10 cellular contexts compared by ENCODE assay signal in genomic region chr6:87909849-87910248, GRCh38.
A peak's percentile ranks its signal among the peaks of the same experiment; 100 is the strongest.
DNase-seq lines count a peak whose midpoint lies in the region; ATAC-seq, FAIRE-seq and TF ChIP-seq lines count a peak whose summit lies in the region.
"Had no signal": no experiment of that assay in that cellular context is flagged by ENCODE, and none has a peak within 500 bp of the region (broad histone marks: within the 10 kb centered on the region; RNA-seq: fewer than 3 reads in every experiment).

No MANE protein-coding gene starts in this region.

- DNase-seq in COLO829 (ENCODE audit: low spot score) (peak; percentile 27), HPDE6-E6E7 (ENCODE audit: extremely low spot score) (peak; percentile 37), K562 (ENCODE audit: extremely low read depth in 1 of 4, low spot score in 3 of 4) (no peak), NCI-H2227 (lab: John Stamatoyannopoulos, UW; ENCODE audit: unreplicated experiment) (no peak), NCI-H1105 treated with DMSO at 0.1 percent for 48 hours (lab: John Stamatoyannopoulos, UW) (no peak), GDM1 (lab: John Stamatoyannopoulos, UW) (no peak)
- DNase-seq: NCI-H526 treated with DMSO at 0.1 percent for 48 hours had no signal

- TF ChIP-seq RAD21 in K562 (CRISPR knock-in tag; conservative IDR thresholded peaks at IDR 0.05 in 1 of 2, IDR thresholded peaks at IDR 0.05 in 1 of 2) (no peak), neural cell (conservative IDR thresholded peaks at IDR 0.05) (peak; percentile 8)

- no TSS peak for BruUV-seq in K562 (replicated peaks; lab: Mats Ljungman, UMichigan)

- TF ChIP-seq CTCF in K562 (IDR thresholded peaks at IDR 0.05 in 2 of 3, conservative IDR thresholded peaks at IDR 0.05 in 1 of 3; ENCODE audit: insufficient read depth in 2 of 3, low read depth in 1 of 3, low read length in 3 of 3) (no peak), neural cell (IDR thresholded peaks at IDR 0.05; ENCODE audit: poor library complexity, severe bottlenecking) (no peak)

- H4K20me1 ChIP-seq in K562 (replicated peaks; ENCODE audit: control insufficient read depth, insufficient read depth, low read length) (no peaks in the 10 kb centered on the region), neural cell (ENCODE audit: insufficient read depth) (no peaks in the 10 kb centered on the region)

- intact Hi-C loops in K562 (cut with micrococcal nuclease): no loop called here

- no peak overlapping the region for H3K4me2 ChIP-seq in K562 (ENCODE audit: insufficient read depth, low read length)
- H3K4me2 ChIP-seq in neural cell (ENCODE audit: low read length): no peak overlapping the region

- no peak overlapping the region for H2AFZ ChIP-seq in K562 (ENCODE audit: low read depth, low read length)
- H2AFZ ChIP-seq in neural cell (ENCODE audit: low read depth, low read length): no peak overlapping the region

- TF ChIP-seq EP300 in K562 (IDR thresholded peaks at IDR 0.05; ENCODE audit: low read length) (no peak), neural cell (conservative IDR thresholded peaks at IDR 0.05; ENCODE audit: poor library complexity, severe bottlenecking) (no peak)

- no peaks in the 10 kb centered on the region for H3K9me2 ChIP-seq in neural cell (ENCODE audit: insufficient read depth, low read length)

- H3K4me3 ChIP-seq in K562 (no peak overlapping the region), neural cell (ENCODE audit: low read length) (peak overlapping the region; percentile 47)

- H3K9ac ChIP-seq in K562 (ENCODE audit: insufficient read depth in 1 of 2, low read depth in 2 of 2, low read length in 2 of 2): no peak overlapping the region
- peak overlapping the region; percentile 59 for H3K9ac ChIP-seq in neural cell (ENCODE audit: low read length)

- FAIRE-seq in K562 (lab: Jason Lieb, UNC): no peak
- FAIRE-seq: TTC549 had no signal

- TF ChIP-seq POLR2A in K562 (conservative IDR thresholded peaks at IDR 0.05): no peak

- no peaks in the 10 kb centered on the region; a peak in 2 of 5 replicates for H3K27me3 ChIP-seq in K562 (ENCODE audit: control insufficient read depth in 2 of 2, insufficient read depth in 2 of 2, low read length in 2 of 2)
- no peaks in the 10 kb centered on the region for H3K27me3 ChIP-seq in neural cell (ENCODE audit: insufficient read depth, low read depth, low read length)

- H3K36me3 ChIP-seq in K562 (ENCODE audit: control insufficient read depth, insufficient read depth, low read length): no peaks in the 10 kb centered on the region
- no peaks in the 10 kb centered on the region for H3K36me3 ChIP-seq in neural cell (ENCODE audit: insufficient read depth, low read length)

- ATAC-seq in K562 (no peak), GM18517 (IDR thresholded peaks at IDR 0.05; ENCODE audit: unreplicated experiment) (no peak)

- peaks cover 17% of the 10 kb centered on the region for H3F3A ChIP-seq in neural cell (ENCODE audit: insufficient read depth, low read length, poor library complexity, severe bottlenecking)

- H3K79me2 ChIP-seq in K562 (ENCODE audit: control insufficient read depth, insufficient read depth, low read length) (no peaks in the 10 kb centered on the region), neural cell (replicated peaks; ENCODE audit: insufficient read depth, low read length) (no peaks in the 10 kb centered on the region)

- CTCF ChIA-PET in K562 (lab: Yijun Ruan, JAX; ENCODE audit: low intra/inter-chr PET ratio): no interaction called here

- no peaks in the 10 kb centered on the region for H3K9me1 ChIP-seq in K562 (ENCODE audit: control insufficient read depth, insufficient read depth, low read length)

- H3K27ac ChIP-seq in K562 (ENCODE audit: extremely low read depth, low read depth, low read length) (no peak overlapping the region), neural cell (ENCODE audit: low read length) (peak overlapping the region; percentile 90)

- H3K4me1 ChIP-seq in K562 (replicated peaks in 1 of 2; ENCODE audit: control insufficient read depth in 2 of 2, insufficient read depth in 2 of 2, low read length in 2 of 2): no peaks in the 10 kb centered on the region

- no peaks in the 10 kb centered on the region for H3K9me3 ChIP-seq in K562 (replicated peaks; ENCODE audit: control insufficient read depth, insufficient read depth, low read depth, low read length)
- no peaks in the 10 kb centered on the region for H3K9me3 ChIP-seq in neural cell (ENCODE audit: low read length)

- in situ Hi-C loops in K562 (cut with MboI): no loop called here

- POLR2A ChIA-PET in K562 (lab: Yijun Ruan, JAX): no interaction called here

- WGBS in K562 (ENCODE audit: insufficient coverage, low coverage, missing lambda C conversion rate): 2% methylated on average over 8 of the region's 8 CpGs

TF ChIP-seq in K562, 482 proteins besides CTCF, POLR2A, EP300 and RAD21 (continues in another document):
- TF ChIP-seq ARID3A (IDR thresholded peaks at IDR 0.05; ENCODE audit: borderline replicate concordance, low read depth, low read length) (no peak), SIRT6 (IDR thresholded peaks at IDR 0.05; ENCODE audit: low read depth, low read length) (no peak), TEAD4 (IDR thresholded peaks at IDR 0.05; ENCODE audit: low read length) (no peak), TEAD4 (CRISPR knock-in tag; IDR thresholded peaks at IDR 0.05; ENCODE audit: borderline replicate concordance) (no peak), TAL1 (IDR thresholded peaks at IDR 0.05) (no peak)

TF ChIP-seq in neural cell, 6 proteins besides CTCF, POLR2A, EP300 and RAD21:
- peak; percentile 29 for TF ChIP-seq MXI1 (conservative IDR thresholded peaks at IDR 0.05; ENCODE audit: poor library complexity, severe bottlenecking)
- TF ChIP-seq SMC3 (conservative IDR thresholded peaks at IDR 0.05; ENCODE audit: poor library complexity): peak; percentile 22
- TF ChIP-seq TAF1 (IDR thresholded peaks at IDR 0.05; ENCODE audit: low read depth): no peak

Comparison
In these comparisons a context has a peak if more than half of its experiments do, and no peak if none do; other contexts are left out.
1. DNase-seq: peak in COLO829 (single experiment) and HPDE6-E6E7 (single experiment); none in K562 (0 of 4), NCI-H2227 (single experiment), NCI-H1105 treated with DMSO at 0.1 percent for 48 hours (single experiment) and GDM1 (single experiment).